13 cellular contexts compared by ENCODE assay signal in genomic region chr9:99169982-99170761, GRCh38. TPM values are rescaled to one million over a fixed set of nuclear protein-coding genes. Genes with fewer than 3 reads are reported as not detected.
DNase-seq lines count a peak whose midpoint lies in the region; ATAC-seq and TF ChIP-seq lines count a peak whose summit lies in the region.
"Had no signal": no experiment of that assay in that cellular context is flagged by ENCODE, and none has a peak within 500 bp of the region (broad histone marks: within the 10 kb centered on the region; RNA-seq: fewer than 3 reads in every experiment).

No MANE protein-coding gene starts in this region.

- no TSS peak for BruUV-seq in Caco-2 (replicated peaks; lab: Mats Ljungman, UMichigan)

- H3K4me3 ChIP-seq in BE2C (ENCODE audit: low read depth, low read length) (peak overlapping the region; percentile 9), Caco-2 (ENCODE audit: low read depth, low read length) (no peak overlapping the region), stomach (no peak overlapping the region), MM.1S (ENCODE audit: low read length) (no peak overlapping the region)

- H3K79me2 ChIP-seq in MM.1S (ENCODE audit: low read length): no peaks in the 10 kb centered on the region

- TF ChIP-seq CTCF in BE2C (IDR thresholded peaks at IDR 0.05; ENCODE audit: low read depth, low read length): peak; percentile 47
- no peak for TF ChIP-seq CTCF in Caco-2 (IDR thresholded peaks at IDR 0.05; ENCODE audit: insufficient read depth in 1 of 2, low read depth in 1 of 2, low read length in 1 of 2, severe bottlenecking in 1 of 2, unreplicated experiment in 1 of 2)
- TF ChIP-seq CTCF in stomach (IDR thresholded peaks at IDR 0.05): no peak
- TF ChIP-seq CTCF in MM.1S (IDR thresholded peaks at IDR 0.05; ENCODE audit: low read length): no peak

- H3K9ac ChIP-seq in MM.1S (ENCODE audit: low read length): no peak overlapping the region

- CTCF ChIA-PET in Caco-2 (lab: Charles Lee): no interaction called here

- DNase-seq in BE2C (peak; percentile 68), NCI-H1105 (lab: John Stamatoyannopoulos, UW) (peak; percentile 64), SHP77 (lab: John Stamatoyannopoulos, UW) (peak; percentile 67 to 76), iPS-NIHi7 (ENCODE audit: extremely low spot score) (peak; percentile 73), Caco-2 (no peak), stomach (no peak), MM.1S (no peak)
- DNase-seq: activated T-cell treated with anti-CD3 and anti-CD28 coated beads, Interleukin-2, amount 50 U/mL, for 1 hour; HCEC 1CT; stimulated activated CD4-positive, alpha-beta T cell treated with anti-CD3 and anti-CD28 coated beads, Interleukin-15, amount 100 ng/mL, for 24 hours; stimulated activated naive CD4-positive, alpha-beta T cell had no signal

- no peaks in the 10 kb centered on the region for H3K9me3 ChIP-seq in BE2C
- H3K9me3 ChIP-seq in Caco-2: no peaks in the 10 kb centered on the region
- no peaks in the 10 kb centered on the region for H3K9me3 ChIP-seq in stomach
- no peaks in the 10 kb centered on the region for H3K9me3 ChIP-seq in MM.1S (replicated peaks; ENCODE audit: insufficient read depth, low read length)
- H3K9me3 ChIP-seq: neutrophil had no signal

- TF ChIP-seq EP300 in stomach (IDR thresholded peaks at IDR 0.05): no peak

- H3K27me3 ChIP-seq in BE2C: no peaks in the 10 kb centered on the region
- no peaks in the 10 kb centered on the region; the same call in 1 of the 2 replicates for H3K27me3 ChIP-seq in Caco-2 (replicated peaks; ENCODE audit: control insufficient read depth, insufficient read depth, low read length)
- H3K27me3 ChIP-seq in stomach: peaks cover 0 to 18% (median 0%) of the 10 kb centered on the region in 3 donors
- no peaks in the 10 kb centered on the region for H3K27me3 ChIP-seq in MM.1S (replicated peaks; ENCODE audit: insufficient read depth, low read length)
- H3K27me3 ChIP-seq: neutrophil had no signal

- H3K27me3 Mint-ChIP-seq in Caco-2 (ENCODE audit: insufficient read depth, unreplicated experiment): peaks cover 2% of the 10 kb centered on the region

- no peaks in the 10 kb centered on the region for H3K9me3 Mint-ChIP-seq in Caco-2 (ENCODE audit: unreplicated experiment)

- TF ChIP-seq POLR2A in stomach (IDR thresholded peaks at IDR 0.05): no peak

- no peaks in the 10 kb centered on the region for H3F3A ChIP-seq in MM.1S (ENCODE audit: insufficient read depth, low read length)

- H3K4me3 Mint-ChIP-seq in Caco-2 (ENCODE audit: unreplicated experiment): no peak overlapping the region

- peaks cover 12% of the 10 kb centered on the region for H3K4me1 ChIP-seq in BE2C
- H3K4me1 ChIP-seq in Caco-2: peaks cover 21% of the 10 kb centered on the region
- H3K4me1 ChIP-seq in stomach: no peaks in the 10 kb centered on the region
- peaks cover 9% of the 10 kb centered on the region for H3K4me1 ChIP-seq in MM.1S (ENCODE audit: low read length)

- H3K36me3 Mint-ChIP-seq in Caco-2 (ENCODE audit: insufficient read depth, unreplicated experiment): no peaks in the 10 kb centered on the region

- no peak overlapping the region for H3K4me2 ChIP-seq in MM.1S (ENCODE audit: low read depth, low read length)

- no peak overlapping the region for H2AFZ ChIP-seq in MM.1S (ENCODE audit: low read length)

- ATAC-seq in HG03025 (IDR thresholded peaks at IDR 0.05; ENCODE audit: low FRiP score, unreplicated experiment): no peak

- H3K36me3 ChIP-seq in BE2C (no peaks in the 10 kb centered on the region), Caco-2 (ENCODE audit: control insufficient read depth, insufficient read depth, low read length) (no peaks in the 10 kb centered on the region), stomach (no peaks in the 10 kb centered on the region), MM.1S (replicated peaks; ENCODE audit: insufficient read depth, low read length) (no peaks in the 10 kb centered on the region)
- H3K36me3 ChIP-seq: neutrophil had no signal

- H3K9me2 ChIP-seq in MM.1S (replicated peaks; ENCODE audit: insufficient read depth, low read length): no peaks in the 10 kb centered on the region

- no peak overlapping the region for H3K27ac Mint-ChIP-seq in Caco-2 (ENCODE audit: unreplicated experiment)

- H3K4me1 Mint-ChIP-seq in Caco-2 (ENCODE audit: low read depth, unreplicated experiment): peaks cover 31% of the 10 kb centered on the region

- WGBS in stomach, 5 donors: 42 to 54% (median 47%) methylated on average over 10 of the region's 10 CpGs

- POLR2A ChIA-PET in Caco-2 (lab: Charles Lee): no interaction called here

- intact Hi-C loops in Caco-2 (cut with micrococcal nuclease; ENCODE audit: unreplicated experiment) (loop anchor here (5.0 kb wide), 1 partner anchor 52 kb away; the partner anchor contains the start of genes ALG2 and SEC61B), stomach (cut with DNase I; ENCODE audit: low total_unique reads) (no loop called here)

- H4K20me1 ChIP-seq in MM.1S (ENCODE audit: insufficient read depth, low read length): no peaks in the 10 kb centered on the region

- H3K27ac ChIP-seq in stomach (no peak overlapping the region), MM.1S (ENCODE audit: low read length) (no peak overlapping the region)
- H3K27ac ChIP-seq: neutrophil had no signal

RNA-seq across cellular contexts. Expression of gene ALG2, which starts 51.6 kb away (rescaled TPM):
- 77.9 TPM for polyA plus RNA-seq in BE2C (2012; ENCODE audit: insufficient read depth, insufficient read length, low read depth)
- total RNA-seq in Caco-2 (2022): 37.9 and 39.8 TPM in 2 replicates
- 10 to 100 TPM in 4 of 5 donors, 1 to 10 TPM in 1; 1.8 to 33.9 (median 28.0) TPM for total RNA-seq in stomach
- 10 to 100 TPM; 12.5 to 19.0 (median 15.9) TPM for polyA plus RNA-seq in stomach

RNA-seq across cellular contexts. Expression of gene SEC61B, which starts 51.9 kb away (rescaled TPM):
- polyA plus RNA-seq in BE2C (2012; ENCODE audit: insufficient read depth, insufficient read length, low read depth): 283 TPM
- total RNA-seq in Caco-2 (2022) (167 and 170 TPM in 2 replicates), stomach (100 to 1,000 TPM in 2 of 5 donors, 10 to 100 TPM in 1, 1 to 10 TPM in 2; 4.1 to 172 (median 73.8) TPM)
- polyA plus RNA-seq in stomach: 100 to 1,000 TPM; 213 to 467 (median 346) TPM

Comparison
In these comparisons a context has a peak if more than half of its experiments do, and no peak if none do; other contexts are left out.
1. DNase-seq: peak in BE2C (single experiment), NCI-H1105 (single experiment), SHP77 (2 of 2) and iPS-NIHi7 (single experiment); none in Caco-2 (0 of 2), stomach (single experiment) and MM.1S (single experiment).